ENCODE assay signal across 23 cellular contexts in genomic region chr7:69773535-69774225, GRCh38.
DNase-seq lines count a peak whose midpoint lies in the region; ATAC-seq and TF ChIP-seq lines count a peak whose summit lies in the region.
"Had no signal": no experiment of that assay in that cellular context is flagged by ENCODE, and none has a peak within 500 bp of the region (broad histone marks: within the 10 kb centered on the region; RNA-seq: fewer than 3 reads in every experiment).

No MANE protein-coding gene starts in this region.

- no peak overlapping the region for H3K4me3 Mint-ChIP-seq in stimulated activated effector memory CD8-positive, alpha-beta T cell treated with anti-CD3 and anti-CD28 coated beads, Interleukin-12 subunit alpha, Interleukin-12 subunit beta, amount 100 ng/mL, for 72 hours
- H3K4me3 Mint-ChIP-seq in activated CD8-positive, alpha-beta memory T cell treated with anti-CD3 and anti-CD28 coated beads, Interleukin-2, amount 10 ng/mL, durations not matched to agents 7 days and 5 days: no peak overlapping the region
- H3K4me3 Mint-ChIP-seq in osteocyte (ENCODE audit: unreplicated experiment): no peak overlapping the region
- H3K4me3 Mint-ChIP-seq: activated CD8-positive, alpha-beta T cell treated with anti-CD3 and anti-CD28 coated beads, Interleukin-2, amount 10 ng/mL, durations not matched to agents 7 days and 5 days; central memory CD8-positive, alpha-beta T cell had no signal

- no peaks in the 10 kb centered on the region for H3K36me3 Mint-ChIP-seq in stimulated activated effector memory CD8-positive, alpha-beta T cell treated with anti-CD3 and anti-CD28 coated beads, Interleukin-12 subunit alpha, Interleukin-12 subunit beta, amount 100 ng/mL, for 72 hours
- no peaks in the 10 kb centered on the region for H3K36me3 Mint-ChIP-seq in activated CD8-positive, alpha-beta memory T cell treated with anti-CD3 and anti-CD28 coated beads, Interleukin-2, amount 10 ng/mL, durations not matched to agents 7 days and 5 days
- no peaks in the 10 kb centered on the region for H3K36me3 Mint-ChIP-seq in osteocyte (ENCODE audit: unreplicated experiment)

- no peaks in the 10 kb centered on the region for H3K9me3 Mint-ChIP-seq in stimulated activated effector memory CD8-positive, alpha-beta T cell treated with anti-CD3 and anti-CD28 coated beads, Interleukin-12 subunit alpha, Interleukin-12 subunit beta, amount 100 ng/mL, for 72 hours
- no peaks in the 10 kb centered on the region for H3K9me3 Mint-ChIP-seq in activated CD8-positive, alpha-beta memory T cell treated with anti-CD3 and anti-CD28 coated beads, Interleukin-2, amount 10 ng/mL, durations not matched to agents 7 days and 5 days (ENCODE audit: low read depth)
- no peaks in the 10 kb centered on the region for H3K9me3 Mint-ChIP-seq in osteocyte (ENCODE audit: unreplicated experiment)
- H3K9me3 Mint-ChIP-seq: central memory CD8-positive, alpha-beta T cell had no signal

- DNase-seq in NCI-H82 (lab: John Stamatoyannopoulos, UW): peak; percentile 42
- DNase-seq in NCI-H82 treated with DMSO at 0.1 percent for 48 hours (lab: John Stamatoyannopoulos, UW; ENCODE audit: unreplicated experiment): no peak
- DNase-seq in NCI-H226: peak; percentile 33
- DNase-seq in islet precursor cell: peak; percentile 59
- no peak for DNase-seq in stimulated activated effector memory CD8-positive, alpha-beta T cell treated with anti-CD3 and anti-CD28 coated beads, Interleukin-12 subunit alpha, Interleukin-12 subunit beta, amount 100 ng/mL, for 72 hours (ENCODE audit: low spot score in 2 of 2)
- DNase-seq in activated CD8-positive, alpha-beta memory T cell treated with anti-CD3 and anti-CD28 coated beads, Interleukin-2, amount 10 ng/mL, durations not matched to agents 7 days and 5 days: no peak
- no peak for DNase-seq in osteocyte (ENCODE audit: extremely low spot score, unreplicated experiment)
- DNase-seq in anterior cingulate cortex (lab: John Stamatoyannopoulos, UW): no peak
- DNase-seq: activated CD8-positive, alpha-beta T cell treated with anti-CD3 and anti-CD28 coated beads, Interleukin-2, amount 10 ng/mL, durations not matched to agents 7 days and 5 days; activated T-cell treated with anti-CD3 and anti-CD28 coated beads, Interleukin-2, amount 50 U/mL, for 1 hour; amygdala; COR-L47; dorsolateral prefrontal cortex; GM23248; mucosa of descending colon; NCI-H1105; NCI-H2081 treated with DMSO at 0.1 percent for 48 hours; OCI-M1; SHP77; stomach; upper lobe of right lung had no signal

- TF ChIP-seq CTCF in osteocyte (IDR thresholded peaks at IDR 0.05): no peak

- ATAC-seq in stimulated activated effector memory CD8-positive, alpha-beta T cell treated with anti-CD3 and anti-CD28 coated beads, Interleukin-12 subunit alpha, Interleukin-12 subunit beta, amount 100 ng/mL, for 72 hours: peak; percentile 45
- ATAC-seq in activated CD8-positive, alpha-beta memory T cell treated with anti-CD3 and anti-CD28 coated beads, Interleukin-2, amount 10 ng/mL, durations not matched to agents 7 days and 5 days: no peak
- ATAC-seq: activated CD4-positive, CD25-positive, alpha-beta regulatory T cell treated with anti-CD3 and anti-CD28 coated beads, Interleukin-2, amount 50 U/mL, for 24 hours; activated CD8-positive, alpha-beta T cell treated with anti-CD3 and anti-CD28 coated beads, Interleukin-2, amount 10 ng/mL, durations not matched to agents 7 days and 5 days; mucosa of descending colon; upper lobe of right lung had no signal

- H3K4me1 Mint-ChIP-seq in stimulated activated effector memory CD8-positive, alpha-beta T cell treated with anti-CD3 and anti-CD28 coated beads, Interleukin-12 subunit alpha, Interleukin-12 subunit beta, amount 100 ng/mL, for 72 hours: no peaks in the 10 kb centered on the region
- H3K4me1 Mint-ChIP-seq in activated CD8-positive, alpha-beta memory T cell treated with anti-CD3 and anti-CD28 coated beads, Interleukin-2, amount 10 ng/mL, durations not matched to agents 7 days and 5 days: no peaks in the 10 kb centered on the region
- H3K4me1 Mint-ChIP-seq in osteocyte (ENCODE audit: unreplicated experiment): peaks cover 63% of the 10 kb centered on the region
- H3K4me1 Mint-ChIP-seq: central memory CD8-positive, alpha-beta T cell had no signal

- H3K27me3 Mint-ChIP-seq in activated CD8-positive, alpha-beta memory T cell treated with anti-CD3 and anti-CD28 coated beads, Interleukin-2, amount 10 ng/mL, durations not matched to agents 7 days and 5 days: peaks cover 2% of the 10 kb centered on the region
- no peaks in the 10 kb centered on the region for H3K27me3 Mint-ChIP-seq in osteocyte (ENCODE audit: unreplicated experiment)
- H3K27me3 Mint-ChIP-seq: central memory CD8-positive, alpha-beta T cell had no signal

- CTCF ChIA-PET in activated CD8-positive, alpha-beta memory T cell treated with anti-CD3 and anti-CD28 coated beads, Interleukin-2, amount 10 ng/mL, durations not matched to agents 7 days and 5 days (lab: Charles Lee): interaction anchor here (0.7 kb wide), 2 partner anchors 33 to 738 kb away, joined by 3 read pairs; no protein-coding TSS in a partner anchor

- no peak overlapping the region for H3K27ac Mint-ChIP-seq in stimulated activated effector memory CD8-positive, alpha-beta T cell treated with anti-CD3 and anti-CD28 coated beads, Interleukin-12 subunit alpha, Interleukin-12 subunit beta, amount 100 ng/mL, for 72 hours
- H3K27ac Mint-ChIP-seq in activated CD8-positive, alpha-beta memory T cell treated with anti-CD3 and anti-CD28 coated beads, Interleukin-2, amount 10 ng/mL, durations not matched to agents 7 days and 5 days: no peak overlapping the region
- H3K27ac Mint-ChIP-seq in osteocyte (ENCODE audit: unreplicated experiment): no peak overlapping the region
- H3K27ac Mint-ChIP-seq: activated CD8-positive, alpha-beta T cell treated with anti-CD3 and anti-CD28 coated beads, Interleukin-2, amount 10 ng/mL, durations not matched to agents 7 days and 5 days had no signal

Comparison
In these comparisons a context has a peak if more than half of its experiments do, and no peak if none do; other contexts are left out.
1. DNase-seq: peak in NCI-H82 (single experiment), NCI-H226 (single experiment) and islet precursor cell (single experiment); none in NCI-H82 treated with DMSO at 0.1 percent for 48 hours (single experiment), stimulated activated effector memory CD8-positive, alpha-beta T cell treated with anti-CD3 and anti-CD28 coated beads, Interleukin-12 subunit alpha, Interleukin-12 subunit beta, amount 100 ng/mL, for 72 hours (0 of 2), activated CD8-positive, alpha-beta memory T cell treated with anti-CD3 and anti-CD28 coated beads, Interleukin-2, amount 10 ng/mL, durations not matched to agents 7 days and 5 days (single experiment), osteocyte (single experiment) and anterior cingulate cortex (0 of 58).